ENCODE assay signal across 6 cellular contexts in the genomic region with DNA sequence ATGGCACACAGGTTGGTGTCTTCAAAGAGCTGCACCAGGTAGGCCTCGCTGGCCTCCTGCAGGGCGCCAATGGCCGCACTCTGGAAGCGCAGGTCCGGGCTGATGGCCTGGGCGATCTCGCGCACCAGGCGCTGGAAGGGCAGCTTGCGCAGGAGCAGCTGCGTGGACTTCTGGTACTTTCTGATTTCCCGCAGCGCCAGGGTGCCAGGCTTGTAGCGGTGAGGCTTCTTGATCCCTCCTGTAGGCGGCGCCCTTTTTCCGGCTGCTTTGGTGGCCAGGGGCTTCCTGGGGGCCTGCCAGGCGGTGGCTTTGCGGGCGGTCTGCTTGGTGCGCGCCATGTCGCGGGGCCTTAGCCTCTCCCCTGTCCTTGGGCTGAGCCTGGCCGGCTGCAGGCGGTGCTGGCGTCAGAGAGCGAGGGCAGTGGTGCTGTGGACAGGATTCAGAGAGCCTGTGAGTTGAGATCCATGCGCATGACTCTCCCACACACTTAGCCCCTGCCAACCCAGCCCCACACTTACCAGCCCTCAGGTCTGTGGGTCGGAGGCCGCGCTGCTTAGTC. TPM values are rescaled to one million over a fixed set of nuclear protein-coding genes. Genes with fewer than 3 reads are reported as not detected.
"Had no signal": no experiment of that assay in that cellular context is flagged by ENCODE, and none has a peak within 500 bp of the region (broad histone marks: within the 10 kb centered on the region; RNA-seq: fewer than 3 reads in every experiment).

No MANE protein-coding gene starts in this region.

RNA-seq across cellular contexts. Expression of gene TAF11L14, which starts 21.0 kb away (rescaled TPM):
- total RNA-seq: GM23248, H4, H7, HT-29, IMR-90, K562 had no signal
- polyA plus RNA-seq: GM23248, IMR-90, K562 had no signal

RNA-seq across cellular contexts. Expression of gene TAF11L13, which starts 23.4 kb away (rescaled TPM):
- total RNA-seq: GM23248, H4, H7, HT-29, IMR-90, K562 had no signal
- polyA plus RNA-seq: GM23248, IMR-90, K562 had no signal

RNA-seq across cellular contexts. Expression of gene TAF11L12, which starts 45.1 kb away (rescaled TPM):
- total RNA-seq: GM23248, H4, H7, HT-29, IMR-90, K562 had no signal
- polyA plus RNA-seq: GM23248, IMR-90, K562 had no signal

RNA-seq across cellular contexts. Expression of gene TAF11L11, which starts 51.3 kb away (rescaled TPM):
- total RNA-seq: GM23248, H4, H7, HT-29, IMR-90, K562 had no signal
- polyA plus RNA-seq: GM23248, IMR-90, K562 had no signal

RNA-seq across cellular contexts. Expression of gene TAF11L10, which starts 57.7 kb away (rescaled TPM):
- total RNA-seq: GM23248, H4, H7, HT-29, IMR-90 had no signal
- polyA plus RNA-seq: GM23248, IMR-90 had no signal
